Comparison of ENCODE assay signal across 20 cellular contexts in genomic region chr10:85667638-85668233, GRCh38.
DNase-seq lines count a peak whose midpoint lies in the region; ATAC-seq and TF ChIP-seq lines count a peak whose summit lies in the region.
"Had no signal": no experiment of that assay in that cellular context is flagged by ENCODE, and none has a peak within 500 bp of the region (broad histone marks: within the 10 kb centered on the region; RNA-seq: fewer than 3 reads in every experiment).

No MANE protein-coding gene starts in this region.

- 39% methylated on average over 5 of the region's 5 CpGs for WGBS in esophagus muscularis mucosa
- WGBS in mesendoderm (ENCODE audit: extremely low coverage, insufficient coverage, low lambda C conversion rate) = no CpG with 5 or more reads among the region's 5 CpGs
- WGBS in gastroesophageal sphincter (ENCODE audit: low coverage in 1 of 2), 2 donors = 21 to 60% methylated on average over 1 to 5 of the region's 5 CpGs

- no peak overlapping the region for H3K4me3 ChIP-seq in H7 (ENCODE audit: insufficient read depth, low read depth, low read length)
- H3K4me3 ChIP-seq in esophagus muscularis mucosa = no peak overlapping the region
- H3K4me3 ChIP-seq in mesendoderm (ENCODE audit: low read length) = no peak overlapping the region
- H3K4me3 ChIP-seq in gastroesophageal sphincter = no peak overlapping the region
- no peak overlapping the region for H3K4me3 ChIP-seq in mucosa of descending colon
- H3K4me3 ChIP-seq: A549, K562, Peyer's patch, SK-N-MC had no signal

- no peak overlapping the region for H4K8ac ChIP-seq in mesendoderm (ENCODE audit: low read depth, low read length)

- H3K56ac ChIP-seq in mesendoderm (ENCODE audit: low read length) = no peak overlapping the region

- TF ChIP-seq POLR2A in esophagus muscularis mucosa (IDR thresholded peaks at IDR 0.05; ENCODE audit: low read depth) (no peak), gastroesophageal sphincter (IDR thresholded peaks at IDR 0.05) (no peak)

- no peaks in the 10 kb centered on the region for H3K79me1 ChIP-seq in mesendoderm (ENCODE audit: low read length)

- H3K4me1 ChIP-seq in esophagus muscularis mucosa = no peaks in the 10 kb centered on the region
- no peaks in the 10 kb centered on the region for H3K4me1 ChIP-seq in mesendoderm (ENCODE audit: control insufficient read depth, low read depth, low read length)
- H3K4me1 ChIP-seq in gastroesophageal sphincter = no peaks in the 10 kb centered on the region
- H3K4me1 ChIP-seq in mucosa of descending colon (ENCODE audit: low read depth) = no peaks in the 10 kb centered on the region
- H3K4me1 ChIP-seq: A549, Peyer's patch had no signal

- no peak overlapping the region for H2BK15ac ChIP-seq in mesendoderm (replicated peaks; ENCODE audit: low read depth)

- intact Hi-C loops in esophagus muscularis mucosa (cut with DNase I) = no loop called here
- intact Hi-C loops in mucosa of descending colon (cut with DNase I, micrococcal nuclease) = no loop called here

- DNase-seq in H7 (peak; percentile 54), NCI-H345 (lab: John Stamatoyannopoulos, UW) (peak; percentile 22), esophagus muscularis mucosa (ENCODE audit: extremely low spot score) (peak; percentile 89), mesendoderm (peak; percentile 83), mucosa of descending colon (no peak), mucosa of gallbladder (ENCODE audit: low spot score) (no peak), SIG-M5 (lab: John Stamatoyannopoulos, UW) (no peak)
- DNase-seq: C1 segment of cervical spinal cord, DMS 273 treated with DMSO at 0.1 percent for 48 hours, GF-D8, MV-4-11, NCI-H2029, NCI-H2171 treated with DMSO at 0.1 percent for 48 hours, NCI-H510A treated with DMSO at 0.1 percent for 48 hours, Peyer's patch had no signal

- no peaks in the 10 kb centered on the region for H3K36me3 ChIP-seq in H7 (replicated peaks; ENCODE audit: control insufficient read depth, insufficient read depth, low read length)
- H3K36me3 ChIP-seq in esophagus muscularis mucosa = no peaks in the 10 kb centered on the region
- H3K36me3 ChIP-seq in mesendoderm (ENCODE audit: control insufficient read depth, insufficient read depth, low read length) = no peaks in the 10 kb centered on the region
- H3K36me3 ChIP-seq in gastroesophageal sphincter = no peaks in the 10 kb centered on the region
- no peaks in the 10 kb centered on the region for H3K36me3 ChIP-seq in mucosa of descending colon (ENCODE audit: low read depth)
- H3K36me3 ChIP-seq: Peyer's patch had no signal

- no peaks in the 10 kb centered on the region for H3K79me2 ChIP-seq in mesendoderm (ENCODE audit: control insufficient read depth, insufficient read depth, low read length)

- H3K9ac ChIP-seq in mesendoderm (ENCODE audit: low read length) = no peak overlapping the region

- H3K4ac ChIP-seq in mesendoderm (ENCODE audit: low read depth, low read length) = no peak overlapping the region

- no peaks in the 10 kb centered on the region for H3K27me3 ChIP-seq in H7 (ENCODE audit: control insufficient read depth, insufficient read depth, low read length)
- H3K27me3 ChIP-seq in esophagus muscularis mucosa = no peaks in the 10 kb centered on the region
- no peaks in the 10 kb centered on the region for H3K27me3 ChIP-seq in mesendoderm (ENCODE audit: insufficient read depth, low read length, poor library complexity)
- H3K27me3 ChIP-seq in gastroesophageal sphincter = peaks cover 6% of the 10 kb centered on the region
- H3K27me3 ChIP-seq: Peyer's patch had no signal

- ATAC-seq in gastroesophageal sphincter = no peak
- no peak for ATAC-seq in mucosa of descending colon
- ATAC-seq: A549, K562, Right ventricle myocardium inferior had no signal

- H4K5ac ChIP-seq in mesendoderm (ENCODE audit: low read length) = no peak overlapping the region

- H3K27ac ChIP-seq in esophagus muscularis mucosa (replicated peaks in 1 of 4) (no peak overlapping the region), mesendoderm (ENCODE audit: low read depth, low read length) (no peak overlapping the region), gastroesophageal sphincter (no peak overlapping the region)
- H3K27ac ChIP-seq: A549, Peyer's patch, SK-N-MC had no signal

- H3K23ac ChIP-seq in mesendoderm (ENCODE audit: low read length) = no peak overlapping the region

- H2BK5ac ChIP-seq in mesendoderm (ENCODE audit: low read length) = no peak overlapping the region

- H2AK5ac ChIP-seq in mesendoderm (ENCODE audit: low read length) = no peak overlapping the region

- H3K18ac ChIP-seq in mesendoderm (ENCODE audit: low read length) = no peak overlapping the region

- no peak overlapping the region for H3K4me2 ChIP-seq in mesendoderm (ENCODE audit: low read length)
- H3K4me2 ChIP-seq: A549 had no signal

- H3K9me3 ChIP-seq in esophagus muscularis mucosa = peaks cover 0 to 13% (median 9%) of the 10 kb centered on the region in 4 donors
- H3K9me3 ChIP-seq in gastroesophageal sphincter = peaks cover 0 to 10% (median 0%) of the 10 kb centered on the region in 3 donors
- no peaks in the 10 kb centered on the region for H3K9me3 ChIP-seq in mucosa of descending colon
- H3K9me3 ChIP-seq: A549, Peyer's patch had no signal

- TF ChIP-seq CTCF in esophagus muscularis mucosa (IDR thresholded peaks at IDR 0.05) = no peak
- TF ChIP-seq CTCF in gastroesophageal sphincter (IDR thresholded peaks at IDR 0.05) = no peak
- no peak for TF ChIP-seq CTCF in mucosa of descending colon (IDR thresholded peaks at IDR 0.05)

- TF ChIP-seq EP300 in esophagus muscularis mucosa (IDR thresholded peaks at IDR 0.05) = no peak
- TF ChIP-seq EP300 in gastroesophageal sphincter (IDR thresholded peaks at IDR 0.05) = no peak

- H2BK120ac ChIP-seq in mesendoderm (ENCODE audit: low read depth, low read length) = no peak overlapping the region

Comparison
In these comparisons a context has a peak if more than half of its experiments do, and no peak if none do; other contexts are left out.
1. DNase-seq: peak in H7 (single experiment), NCI-H345 (single experiment), esophagus muscularis mucosa (single experiment) and mesendoderm (single experiment); none in mucosa of descending colon (0 of 3), mucosa of gallbladder (single experiment) and SIG-M5 (single experiment).